Comparison of ENCODE assay signal across 30 cellular contexts in genomic region chr9:135768516-135769218, GRCh38.
"Had no signal": no experiment of that assay in that cellular context is flagged by ENCODE, and none has a peak within 500 bp of the region (broad histone marks: within the 10 kb centered on the region; RNA-seq: fewer than 3 reads in every experiment).

No MANE protein-coding gene starts in this region.

- H3K36me3 Mint-ChIP-seq: activated naive CD4-positive, alpha-beta T cell treated with anti-CD3 and anti-CD28 coated beads, Interleukin-2, amount 50 U/mL, for 72 hours; brain had no signal

- H3K9me3 ChIP-seq: adrenal gland, SJCRH30 had no signal

- H3K4me3 Mint-ChIP-seq: activated CD4-positive, alpha-beta T cell treated with anti-CD3 and anti-CD28 coated beads, Interleukin-2, amount 10 ng/mL, durations not matched to agents 24 days and 14 days; activated CD8-positive, alpha-beta T cell treated with anti-CD3 and anti-CD28 coated beads for 36 hours; activated T-cell treated with anti-CD3 and anti-CD28 coated beads, Interleukin-2, amount 50 U/mL, for 72 hours; activated T-helper 17 cell treated with anti-CD3 and anti-CD28 coated beads, Interleukin-2, amount 50 U/mL, for 72 hours had no signal

- H3K27me3 Mint-ChIP-seq: activated CD4-positive, alpha-beta T cell treated with anti-CD3 and anti-CD28 coated beads, Interleukin-2, amount 10 ng/mL, durations not matched to agents 24 days and 14 days; activated CD8-positive, alpha-beta T cell treated with anti-CD3 and anti-CD28 coated beads for 36 hours; activated T-helper 17 cell treated with anti-CD3 and anti-CD28 coated beads, Interleukin-2, amount 50 U/mL, for 72 hours; brain had no signal

- ATAC-seq: activated CD8-positive, alpha-beta T cell treated with anti-CD3 and anti-CD28 coated beads for 36 hours; activated naive CD4-positive, alpha-beta T cell treated with anti-CD3 and anti-CD28 coated beads, Interleukin-2, amount 50 U/mL, for 72 hours; activated T-cell treated with anti-CD3 and anti-CD28 coated beads, Interleukin-2, amount 50 U/mL, for 72 hours; activated T-helper 17 cell treated with anti-CD3 and anti-CD28 coated beads, Interleukin-2, amount 50 U/mL, for 72 hours; Panc1 had no signal

- H3K27me3 ChIP-seq: adrenal gland, MG63, SJCRH30 had no signal

- H3K36me3 ChIP-seq: adrenal gland, MG63, SJCRH30, WERI-Rb-1 had no signal

- H3K4me1 Mint-ChIP-seq: activated CD4-positive, alpha-beta T cell treated with anti-CD3 and anti-CD28 coated beads, Interleukin-2, amount 10 ng/mL, durations not matched to agents 24 days and 14 days; activated T-helper 17 cell treated with anti-CD3 and anti-CD28 coated beads, Interleukin-2, amount 50 U/mL, for 72 hours; brain had no signal

- H3K27ac Mint-ChIP-seq: activated CD4-positive, alpha-beta T cell treated with anti-CD3 and anti-CD28 coated beads, Interleukin-2, amount 10 ng/mL, durations not matched to agents 24 days and 14 days; activated CD8-positive, alpha-beta T cell treated with anti-CD3 and anti-CD28 coated beads for 36 hours; activated naive CD4-positive, alpha-beta T cell treated with anti-CD3 and anti-CD28 coated beads, Interleukin-2, amount 50 U/mL, for 72 hours; activated T-cell treated with anti-CD3 and anti-CD28 coated beads, Interleukin-2, amount 50 U/mL, for 72 hours; activated T-helper 17 cell treated with anti-CD3 and anti-CD28 coated beads, Interleukin-2, amount 50 U/mL, for 72 hours had no signal

- H3K4me3 ChIP-seq: adrenal gland, MG63, SJCRH30, SK-N-MC had no signal

- H3K4me1 ChIP-seq: adrenal gland, SJCRH30 had no signal

- FAIRE-seq: bronchial epithelial cell had no signal

- DNase-seq: activated CD4-positive, alpha-beta T cell treated with anti-CD3 and anti-CD28 coated beads, Interleukin-2, amount 10 ng/mL, durations not matched to agents 24 days and 14 days; activated CD4-positive, alpha-beta T cell treated with anti-CD3 and anti-CD28 coated beads, Interleukin-2, amount 50 U/mL, for 4 hours; activated CD8-positive, alpha-beta T cell treated with anti-CD3 and anti-CD28 coated beads for 36 hours; activated effector memory CD4-positive, alpha-beta T cell treated with anti-CD3 and anti-CD28 coated beads, Interleukin-2, amount 50 U/mL, for 16 hours; activated naive CD4-positive, alpha-beta T cell; activated T-cell treated with anti-CD3 and anti-CD28 coated beads, Interleukin-2, amount 50 U/mL, for 1 hour; activated T-cell treated with anti-CD3 and anti-CD28 coated beads, Interleukin-2, amount 50 U/mL, for 72 hours; adrenal gland; Kasumi-1; MG63; NCI-H1048; NCI-H1105 treated with DMSO at 0.1 percent for 48 hours; NCI-H1436; NCI-H187; NCI-H2029 treated with DMSO at 0.1 percent for 48 hours; NCI-H2107; NCI-H2171; NCI-H2227 treated with DMSO at 0.1 percent for 48 hours; NCI-H446; NCI-H524 treated with DMSO at 0.1 percent for 48 hours; SHP77; SJCRH30; T1000; WERI-Rb-1 had no signal

- H3K9me3 Mint-ChIP-seq: activated naive CD4-positive, alpha-beta T cell treated with anti-CD3 and anti-CD28 coated beads, Interleukin-2, amount 50 U/mL, for 72 hours; activated T-helper 17 cell treated with anti-CD3 and anti-CD28 coated beads, Interleukin-2, amount 50 U/mL, for 72 hours had no signal

- H3K27ac ChIP-seq: adrenal gland, SJCRH30, SK-N-MC, WERI-Rb-1 had no signal
